8 cellular contexts compared by ENCODE assay signal in the genomic region with DNA sequence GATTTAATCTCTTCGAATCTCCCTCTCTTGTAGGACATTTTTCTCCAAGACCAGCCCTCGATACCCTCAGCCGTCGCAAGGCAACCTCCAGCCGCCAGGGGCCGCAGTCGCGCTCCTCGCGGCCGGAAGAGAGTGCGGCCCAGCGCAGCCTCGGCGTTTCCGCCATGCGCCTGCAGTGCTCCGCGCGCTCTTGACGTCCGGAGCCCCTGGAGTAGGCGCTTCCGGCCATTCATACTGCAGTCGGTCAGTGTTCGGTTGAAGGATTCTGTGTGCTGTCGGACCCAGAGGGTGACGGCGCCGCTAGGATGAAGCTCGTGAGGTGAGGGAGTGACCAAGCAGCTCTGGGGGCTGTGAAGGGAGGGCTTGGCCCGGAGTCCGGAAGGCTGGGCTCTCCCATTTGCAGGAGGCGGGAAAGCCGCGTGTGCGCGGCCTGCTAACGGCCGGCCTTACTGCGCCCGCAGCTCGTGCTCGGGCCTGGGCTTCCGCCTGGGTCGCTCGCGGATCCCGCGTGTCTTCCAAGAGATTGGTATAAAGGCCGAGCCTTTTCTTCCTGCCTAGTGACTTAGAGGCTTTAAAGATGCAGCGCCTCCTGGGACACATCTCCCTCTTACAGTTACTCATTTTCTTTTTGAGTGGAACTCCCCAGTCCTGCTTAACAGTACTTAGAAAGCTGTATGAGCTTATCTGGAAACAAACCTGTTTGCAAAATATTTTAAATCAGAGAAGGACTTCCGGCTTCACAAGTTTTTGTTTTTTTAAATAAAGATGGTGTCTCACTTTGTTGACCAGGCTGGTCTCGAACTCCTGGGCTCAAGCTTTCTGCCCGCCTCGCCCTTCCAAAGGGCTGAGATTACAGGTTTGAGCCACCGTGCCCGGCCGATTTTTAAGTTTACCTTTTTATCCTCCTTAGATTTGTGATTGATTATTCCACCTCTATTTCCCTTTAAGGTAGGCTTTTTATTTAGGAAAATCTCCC. TPM values are rescaled to one million over a fixed set of nuclear protein-coding genes. Genes with fewer than 3 reads are reported as not detected.
DNase-seq lines count a peak whose midpoint lies in the region; ATAC-seq and TF ChIP-seq lines count a peak whose summit lies in the region.

Gene SNRPD1, plus strand, starts transcription at position 190 of the 976 bp plus-strand sequence. Its CDS starts 116 bp downstream, at position 306.

- no peaks in the 10 kb centered on the region for H3K9me2 ChIP-seq in SK-N-SH

- H3K4me3 ChIP-seq in SK-N-SH (ENCODE audit: low read depth in 2 of 2, low read length in 1 of 2) (peak within 1 kb of the TSS; percentile 71 to 79), thoracic aorta (peak within 1 kb of the TSS; percentile 81)

- H3K9ac ChIP-seq in SK-N-SH, result peak within 1 kb of the TSS; percentile 92

- TF ChIP-seq CTCF in SK-N-SH (IDR thresholded peaks at IDR 0.05) (peak; percentile 92), omental fat pad (IDR thresholded peaks at IDR 0.05) (peak in 2 of 3 donors; percentile 48 to 55), thoracic aorta (IDR thresholded peaks at IDR 0.05) (peak; percentile 93)

- H3K4me1 Mint-ChIP-seq in activated naive CD4-positive, alpha-beta T cell treated with anti-CD3 and anti-CD28 coated beads, Interleukin-2, amount 50 U/mL, for 24 hours, result peaks cover 34% of the 10 kb centered on the region

- H3K9me3 ChIP-seq in SK-N-SH (no peaks in the 10 kb centered on the region), thoracic aorta (no peaks in the 10 kb centered on the region)

- H3K4me1 ChIP-seq in SK-N-SH (ENCODE audit: control insufficient read depth in 1 of 2, insufficient read depth in 2 of 2, low read depth in 1 of 2, low read length in 1 of 2), result peaks cover 3 to 5% of the 10 kb centered on the region in 2 experiments; a peak in 2 of 4 replicates
- H3K4me1 ChIP-seq in thoracic aorta (ENCODE audit: control insufficient read depth in 1 of 2, low read depth in 2 of 2), result peaks cover 7 to 10% of the 10 kb centered on the region in 2 donors

- H3F3A ChIP-seq in SK-N-SH (replicated peaks; ENCODE audit: insufficient read depth), result peaks cover 3% of the 10 kb centered on the region

- no peaks in the 10 kb centered on the region for H3K9me3 Mint-ChIP-seq in activated naive CD4-positive, alpha-beta T cell treated with anti-CD3 and anti-CD28 coated beads, Interleukin-2, amount 50 U/mL, for 24 hours

- CTCF ChIA-PET in SK-N-SH (lab: Yijun Ruan, JAX), result interaction anchor here (0.6 to 6.5 kb wide), 11 partner anchors 11 to 181 kb away, joined by 3 to 88 read pairs (median 4); partner anchors contain the start of gene ESCO1

- H2AFZ ChIP-seq in SK-N-SH (ENCODE audit: low read depth), result peak within 1 kb of the TSS; percentile 95

- H3K36me3 Mint-ChIP-seq in activated naive CD4-positive, alpha-beta T cell treated with anti-CD3 and anti-CD28 coated beads, Interleukin-2, amount 50 U/mL, for 24 hours, result peaks cover 18% of the 10 kb centered on the region

- H3K36me3 ChIP-seq in SK-N-SH (replicated peaks in 1 of 2; ENCODE audit: control insufficient read depth in 1 of 2, insufficient read depth in 2 of 2, low read length in 1 of 2) (peaks cover 3 to 33% of the 10 kb centered on the region in 2 experiments), thoracic aorta (no peaks in the 10 kb centered on the region)

- H3K27ac Mint-ChIP-seq in activated naive CD4-positive, alpha-beta T cell treated with anti-CD3 and anti-CD28 coated beads, Interleukin-2, amount 50 U/mL, for 24 hours, result peak within 1 kb of the TSS; percentile 100

- peaks cover 53% of the 10 kb centered on the region for H3K79me2 ChIP-seq in SK-N-SH (ENCODE audit: insufficient read depth)

- DNase-seq in NCI-H1048 (lab: John Stamatoyannopoulos, UW) (peak; percentile 81), SK-N-SH (peak; percentile 94), glomerular endothelial cell (ENCODE audit: extremely low read depth, low read depth, low spot score) (peak; percentile 55), omental fat pad (ENCODE audit: low spot score) (peak; percentile 65), thoracic aorta (ENCODE audit: low spot score) (peak; percentile 29)

- POLR2A ChIA-PET in SK-N-SH (lab: Yijun Ruan, JAX), result interaction anchor here (1.9 to 3.3 kb wide), 2 partner anchors 12 to 128 kb away, joined by 6 to 30 read pairs; partner anchors contain the start of genes ESCO1 and MIB1

- TF ChIP-seq EP300 in SK-N-SH (IDR thresholded peaks at IDR 0.05; ENCODE audit: borderline replicate concordance in 1 of 2, low read depth in 1 of 2, low read length in 1 of 2), result peak in 1 of 2 experiments; percentile 18; a peak in 1 of 4 replicates

- peaks cover 31% of the 10 kb centered on the region for H4K20me1 ChIP-seq in SK-N-SH (ENCODE audit: insufficient read depth)

- peak; percentile 91 for TF ChIP-seq POLR2A in GM10847 (IDR thresholded peaks at IDR 0.05; ENCODE audit: extremely low read depth, insufficient read length)

- H3K27me3 ChIP-seq in SK-N-SH (ENCODE audit: insufficient read depth) (no peaks in the 10 kb centered on the region), thoracic aorta (replicated peaks; ENCODE audit: insufficient read depth) (no peaks in the 10 kb centered on the region)

- H3K27ac ChIP-seq in SK-N-SH (ENCODE audit: low read depth in 2 of 2, low read length in 1 of 2) (peak within 1 kb of the TSS; percentile 81 to 91), thoracic aorta (peak within 1 kb of the TSS; percentile 53 to 76)

- no peak for TF ChIP-seq RAD21 in SK-N-SH (IDR thresholded peaks at IDR 0.05; ENCODE audit: low read length)

- no peaks in the 10 kb centered on the region for H3K27me3 Mint-ChIP-seq in activated naive CD4-positive, alpha-beta T cell treated with anti-CD3 and anti-CD28 coated beads, Interleukin-2, amount 50 U/mL, for 24 hours

- peak within 1 kb of the TSS; percentile 100 for H3K4me3 Mint-ChIP-seq in activated naive CD4-positive, alpha-beta T cell treated with anti-CD3 and anti-CD28 coated beads, Interleukin-2, amount 50 U/mL, for 24 hours

- ATAC-seq in HG02588 (IDR thresholded peaks at IDR 0.05; ENCODE audit: unreplicated experiment), result peak; percentile 98
- peak; percentile 100 for ATAC-seq in omental fat pad (ENCODE audit: low FRiP score)
- peak; percentile 75 for ATAC-seq in thoracic aorta (ENCODE audit: insufficient number of reproducible peaks, low FRiP score, low read depth)

- H3K4me2 ChIP-seq in SK-N-SH, result peak within 1 kb of the TSS; percentile 84

- under 1% methylated on average over 25 of the region's 59 CpGs for WGBS in SK-N-SH (ENCODE audit: low lambda C conversion rate)

TF ChIP-seq in SK-N-SH, 30 proteins besides CTCF, POLR2A, EP300 and RAD21 (continues in another document):
- TF ChIP-seq ZBTB33 (IDR thresholded peaks at IDR 0.05; ENCODE audit: borderline replicate concordance, low read depth) (peak; percentile 63; the same call in 1 of the 2 replicates), RFX5 (IDR thresholded peaks at IDR 0.05; ENCODE audit: low read length) (no peak), GATA2 (CRISPR knock-in tag; IDR thresholded peaks at IDR 0.05) (0 out of 2 replicates have a peak, but pooled peaks have one; percentile 40), MXI1 (IDR thresholded peaks at IDR 0.05; ENCODE audit: low read depth, low read length) (peak; percentile 95), SIN3A (IDR thresholded peaks at IDR 0.05; ENCODE audit: borderline replicate concordance, low read depth, low read length) (peak; percentile 96), SMC3 (IDR thresholded peaks at IDR 0.05; ENCODE audit: low read depth, low read length) (no peak), TEAD4 (IDR thresholded peaks at IDR 0.05; ENCODE audit: borderline replicate concordance, insufficient read depth) (no peak), NRF1 (IDR thresholded peaks at IDR 0.05; ENCODE audit: low read depth, low read length) (peak; percentile 53), FOSL2 (IDR thresholded peaks at IDR 0.05; ENCODE audit: borderline replicate concordance, low read depth) (no peak), YY1 (IDR thresholded peaks at IDR 0.05; ENCODE audit: low read depth) (peak; percentile 82), TCF12 (IDR thresholded peaks at IDR 0.05) (peak; percentile 59; the same call in 1 of the 2 replicates), POLR2AphosphoS5 (IDR thresholded peaks at IDR 0.05; ENCODE audit: low read depth, low read length) (peak; percentile 95), CHD2 (IDR thresholded peaks at IDR 0.05; ENCODE audit: low read length, partially characterized antibody) (peak; percentile 47)
- TF ChIP-seq, protein P1, sequence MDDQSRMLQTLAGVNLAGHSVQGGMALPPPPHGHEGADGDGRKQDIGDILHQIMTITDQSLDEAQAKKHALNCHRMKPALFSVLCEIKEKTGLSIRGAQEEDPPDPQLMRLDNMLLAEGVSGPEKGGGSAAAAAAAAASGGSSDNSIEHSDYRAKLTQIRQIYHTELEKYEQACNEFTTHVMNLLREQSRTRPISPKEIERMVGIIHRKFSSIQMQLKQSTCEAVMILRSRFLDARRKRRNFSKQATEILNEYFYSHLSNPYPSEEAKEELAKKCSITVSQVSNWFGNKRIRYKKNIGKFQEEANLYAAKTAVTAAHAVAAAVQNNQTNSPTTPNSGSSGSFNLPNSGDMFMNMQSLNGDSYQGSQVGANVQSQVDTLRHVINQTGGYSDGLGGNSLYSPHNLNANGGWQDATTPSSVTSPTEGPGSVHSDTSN (IDR thresholded peaks at IDR 0.05), result peak; percentile 31; the same call in 1 of the 2 replicates

RNA-seq across cellular contexts. Expression of gene SNRPD1, which starts in this region (rescaled TPM):
- 21.0 and 24.6 TPM in 2 replicates for polyA plus RNA-seq in SK-N-SH (2012; rRNA removed)
- polyA plus RNA-seq in SK-N-SH (2012; cell fraction: cytosol; rRNA removed), result 37.9 and 64.1 TPM in 2 replicates
- 3.8 and 4.6 TPM in 2 replicates for polyA plus RNA-seq in SK-N-SH (2012; cell fraction: nucleus; rRNA removed)
- total RNA-seq in glomerular endothelial cell, result 17.5 and 33.3 TPM in 2 replicates
- 10 to 100 TPM in 2 of 4 donors, 1 to 10 TPM in 2; 8.0 to 28.5 (median 10.7) TPM for total RNA-seq in omental fat pad
- 1 to 10 TPM; 4.3 to 7.8 TPM for total RNA-seq in thoracic aorta

Comparison
In these comparisons a context has a peak if more than half of its experiments do, and no peak if none do; other contexts are left out.
1. Peak in every context shown above with its lines: DNase-seq, ATAC-seq, H3K4me3 ChIP-seq and H3K27ac ChIP-seq.
2. DNase-seq: peak in every context shown above with its lines; median percentile 94 in SK-N-SH; 81 in NCI-H1048; 65 in omental fat pad; 55 in glomerular endothelial cell; 29 in thoracic aorta.